1 cellular context compared by ENCODE assay signal in genomic region chr11:102430158-102430836, GRCh38.
A peak's percentile ranks its signal among the peaks of the same experiment; 100 is the strongest.
TF ChIP-seq lines count a peak whose summit lies in the region.

No MANE protein-coding gene starts in this region.

TF ChIP-seq in GM12878, 131 proteins besides CTCF, POLR2A, EP300 and RAD21 (continued from another document):
- TF ChIP-seq ZZZ3 (IDR thresholded peaks at IDR 0.05; ENCODE audit: control insufficient read depth, insufficient read length, low read depth) (no peak), BMI1 (IDR thresholded peaks at IDR 0.05; ENCODE audit: borderline replicate concordance) (no peak), FOXM1 (IDR thresholded peaks at IDR 0.05; ENCODE audit: low read depth, low read length) (peak; percentile 84), WRNIP1 (IDR thresholded peaks at IDR 0.05; ENCODE audit: borderline replicate concordance, low read depth, low read length) (no peak), PAX5 (IDR thresholded peaks at IDR 0.05; ENCODE audit: borderline replicate concordance, low read depth, low read length) (peak; percentile 56; the same call in 1 of the 2 replicates), PML (IDR thresholded peaks at IDR 0.05; ENCODE audit: low read length) (peak; percentile 74; the same call in 1 of the 2 replicates), MEF2A (IDR thresholded peaks at IDR 0.05; ENCODE audit: insufficient read depth, low read depth, low read length) (peak; percentile 81), GABPA (IDR thresholded peaks at IDR 0.05; ENCODE audit: low read depth) (peak; percentile 48; the same call in 1 of the 2 replicates), NR2C1 (IDR thresholded peaks at IDR 0.05) (no peak), RUNX3 (IDR thresholded peaks at IDR 0.05; ENCODE audit: low read length) (peak; percentile 96), ZBTB4 (CRISPR knock-in tag; IDR thresholded peaks at IDR 0.05) (no peak), ZNF384 (IDR thresholded peaks at IDR 0.05; ENCODE audit: borderline replicate concordance, low read depth, low read length) (no peak), ZBED1 (IDR thresholded peaks at IDR 0.05; ENCODE audit: borderline replicate concordance) (peak; percentile 86; the same call in 1 of the 2 replicates), CEBPZ (IDR thresholded peaks at IDR 0.05; ENCODE audit: low read depth, low read length) (no peak), HDGF (IDR thresholded peaks at IDR 0.05) (peak; percentile 52; the same call in 1 of the 2 replicates), SPI1 (IDR thresholded peaks at IDR 0.05; ENCODE audit: borderline replicate concordance, insufficient read depth, low read depth, low read length) (peak; percentile 63; the same call in 1 of the 2 replicates), CBX3 (IDR thresholded peaks at IDR 0.05; ENCODE audit: borderline replicate concordance, low read depth) (no peak), EGR1 (IDR thresholded peaks at IDR 0.05; ENCODE audit: borderline replicate concordance in 1 of 2, low read depth in 2 of 2, low read length in 2 of 2) (peak in 1 of 2 experiments; percentile 23; a peak in 1 of 3 replicates), RFX5 (IDR thresholded peaks at IDR 0.05; ENCODE audit: low read depth, low read length) (no peak), GATAD2B (conservative IDR thresholded peaks at IDR 0.05; ENCODE audit: low read depth) (peak; percentile 60; the same call in 1 of the 2 replicates), RCOR1 (conservative IDR thresholded peaks at IDR 0.05; ENCODE audit: low read depth, low read length) (peak; percentile 93), ETV6 (conservative IDR thresholded peaks at IDR 0.05 in 1 of 2, IDR thresholded peaks at IDR 0.05 in 1 of 2; ENCODE audit: borderline replicate concordance in 1 of 2, low read depth in 1 of 2) (peak in 1 of 2 experiments; percentile 98; a peak in 2 of 4 replicates), RELB (IDR thresholded peaks at IDR 0.05; ENCODE audit: low read depth) (peak; percentile 96), ATF7 (IDR thresholded peaks at IDR 0.05; ENCODE audit: low read depth) (peak; percentile 93), NFIC (IDR thresholded peaks at IDR 0.05; ENCODE audit: low read depth, low read length) (peak; percentile 95), CHD2 (IDR thresholded peaks at IDR 0.05; ENCODE audit: borderline replicate concordance, low read depth, low read length) (0 out of 2 replicates have a peak, but pooled peaks have one; percentile 46), STAT3 (IDR thresholded peaks at IDR 0.05; ENCODE audit: low read depth, low read length) (no peak), JUNB (IDR thresholded peaks at IDR 0.05) (peak; percentile 48), YBX1 (IDR thresholded peaks at IDR 0.05) (no peak), MYB (IDR thresholded peaks at IDR 0.05; ENCODE audit: borderline replicate concordance, low read depth, low read length) (no peak)
- TF ChIP-seq, protein P1, sequence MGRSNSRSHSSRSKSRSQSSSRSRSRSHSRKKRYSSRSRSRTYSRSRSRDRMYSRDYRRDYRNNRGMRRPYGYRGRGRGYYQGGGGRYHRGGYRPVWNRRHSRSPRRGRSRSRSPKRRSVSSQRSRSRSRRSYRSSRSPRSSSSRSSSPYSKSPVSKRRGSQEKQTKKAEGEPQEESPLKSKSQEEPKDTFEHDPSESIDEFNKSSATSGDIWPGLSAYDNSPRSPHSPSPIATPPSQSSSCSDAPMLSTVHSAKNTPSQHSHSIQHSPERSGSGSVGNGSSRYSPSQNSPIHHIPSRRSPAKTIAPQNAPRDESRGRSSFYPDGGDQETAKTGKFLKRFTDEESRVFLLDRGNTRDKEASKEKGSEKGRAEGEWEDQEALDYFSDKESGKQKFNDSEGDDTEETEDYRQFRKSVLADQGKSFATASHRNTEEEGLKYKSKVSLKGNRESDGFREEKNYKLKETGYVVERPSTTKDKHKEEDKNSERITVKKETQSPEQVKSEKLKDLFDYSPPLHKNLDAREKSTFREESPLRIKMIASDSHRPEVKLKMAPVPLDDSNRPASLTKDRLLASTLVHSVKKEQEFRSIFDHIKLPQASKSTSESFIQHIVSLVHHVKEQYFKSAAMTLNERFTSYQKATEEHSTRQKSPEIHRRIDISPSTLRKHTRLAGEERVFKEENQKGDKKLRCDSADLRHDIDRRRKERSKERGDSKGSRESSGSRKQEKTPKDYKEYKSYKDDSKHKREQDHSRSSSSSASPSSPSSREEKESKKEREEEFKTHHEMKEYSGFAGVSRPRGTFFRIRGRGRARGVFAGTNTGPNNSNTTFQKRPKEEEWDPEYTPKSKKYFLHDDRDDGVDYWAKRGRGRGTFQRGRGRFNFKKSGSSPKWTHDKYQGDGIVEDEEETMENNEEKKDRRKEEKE (IDR thresholded peaks at IDR 0.05), result no peak
- TF ChIP-seq, protein P2, sequence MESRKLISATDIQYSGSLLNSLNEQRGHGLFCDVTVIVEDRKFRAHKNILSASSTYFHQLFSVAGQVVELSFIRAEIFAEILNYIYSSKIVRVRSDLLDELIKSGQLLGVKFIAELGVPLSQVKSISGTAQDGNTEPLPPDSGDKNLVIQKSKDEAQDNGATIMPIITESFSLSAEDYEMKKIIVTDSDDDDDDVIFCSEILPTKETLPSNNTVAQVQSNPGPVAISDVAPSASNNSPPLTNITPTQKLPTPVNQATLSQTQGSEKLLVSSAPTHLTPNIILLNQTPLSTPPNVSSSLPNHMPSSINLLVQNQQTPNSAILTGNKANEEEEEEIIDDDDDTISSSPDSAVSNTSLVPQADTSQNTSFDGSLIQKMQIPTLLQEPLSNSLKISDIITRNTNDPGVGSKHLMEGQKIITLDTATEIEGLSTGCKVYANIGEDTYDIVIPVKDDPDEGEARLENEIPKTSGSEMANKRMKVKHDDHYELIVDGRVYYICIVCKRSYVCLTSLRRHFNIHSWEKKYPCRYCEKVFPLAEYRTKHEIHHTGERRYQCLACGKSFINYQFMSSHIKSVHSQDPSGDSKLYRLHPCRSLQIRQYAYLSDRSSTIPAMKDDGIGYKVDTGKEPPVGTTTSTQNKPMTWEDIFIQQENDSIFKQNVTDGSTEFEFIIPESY (IDR thresholded peaks at IDR 0.05), result no peak
- TF ChIP-seq, protein P3, sequence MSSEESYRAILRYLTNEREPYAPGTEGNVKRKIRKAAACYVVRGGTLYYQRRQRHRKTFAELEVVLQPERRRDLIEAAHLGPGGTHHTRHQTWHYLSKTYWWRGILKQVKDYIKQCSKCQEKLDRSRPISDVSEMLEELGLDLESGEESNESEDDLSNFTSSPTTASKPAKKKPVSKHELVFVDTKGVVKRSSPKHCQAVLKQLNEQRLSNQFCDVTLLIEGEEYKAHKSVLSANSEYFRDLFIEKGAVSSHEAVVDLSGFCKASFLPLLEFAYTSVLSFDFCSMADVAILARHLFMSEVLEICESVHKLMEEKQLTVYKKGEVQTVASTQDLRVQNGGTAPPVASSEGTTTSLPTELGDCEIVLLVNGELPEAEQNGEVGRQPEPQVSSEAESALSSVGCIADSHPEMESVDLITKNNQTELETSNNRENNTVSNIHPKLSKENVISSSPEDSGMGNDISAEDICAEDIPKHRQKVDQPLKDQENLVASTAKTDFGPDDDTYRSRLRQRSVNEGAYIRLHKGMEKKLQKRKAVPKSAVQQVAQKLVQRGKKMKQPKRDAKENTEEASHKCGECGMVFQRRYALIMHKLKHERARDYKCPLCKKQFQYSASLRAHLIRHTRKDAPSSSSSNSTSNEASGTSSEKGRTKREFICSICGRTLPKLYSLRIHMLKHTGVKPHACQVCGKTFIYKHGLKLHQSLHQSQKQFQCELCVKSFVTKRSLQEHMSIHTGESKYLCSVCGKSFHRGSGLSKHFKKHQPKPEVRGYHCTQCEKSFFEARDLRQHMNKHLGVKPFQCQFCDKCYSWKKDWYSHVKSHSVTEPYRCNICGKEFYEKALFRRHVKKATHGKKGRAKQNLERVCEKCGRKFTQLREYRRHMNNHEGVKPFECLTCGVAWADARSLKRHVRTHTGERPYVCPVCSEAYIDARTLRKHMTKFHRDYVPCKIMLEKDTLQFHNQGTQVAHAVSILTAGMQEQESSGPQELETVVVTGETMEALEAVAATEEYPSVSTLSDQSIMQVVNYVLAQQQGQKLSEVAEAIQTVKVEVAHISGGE (CRISPR knock-in tag; IDR thresholded peaks at IDR 0.05), result no peak
